In genomic region chr6:157946865-157947532, GRCh38 we compare ENCODE assay signal across 8 cellular contexts. TPM values are rescaled to one million over a fixed set of nuclear protein-coding genes. Genes with fewer than 3 reads are reported as not detected.
DNase-seq lines count a peak whose midpoint lies in the region; ATAC-seq and TF ChIP-seq lines count a peak whose summit lies in the region.

No MANE protein-coding gene starts in this region.

- peaks cover 2% of the 10 kb centered on the region for H3K27me3 ChIP-seq in CD4-positive, CD25-positive, alpha-beta regulatory T cell (ENCODE audit: control insufficient read depth, insufficient read depth, low read length)
- H3K27me3 ChIP-seq in RWPE2 (ENCODE audit: insufficient read depth, poor library complexity, severe bottlenecking), result no peaks in the 10 kb centered on the region

- H3K4me3 ChIP-seq in CD4-positive, CD25-positive, alpha-beta regulatory T cell (ENCODE audit: low read depth, low read length), result no peak overlapping the region
- H3K4me3 ChIP-seq in RWPE2 (ENCODE audit: severe bottlenecking) (no peak overlapping the region), retinal pigment epithelial cell (ENCODE audit: low read length) (no peak overlapping the region)

- DNase-seq in CD4-positive, CD25-positive, alpha-beta regulatory T cell, result peak in 2 of 3 donors; percentile 20 to 57
- DNase-seq in GM20000 (ENCODE audit: low spot score) (peak; percentile 68), RWPE2 (ENCODE audit: low spot score) (no peak), fibroblast of gingiva (ENCODE audit: low read depth) (peak; percentile 35), retinal pigment epithelial cell (ENCODE audit: low read depth) (no peak), AG20443 (ENCODE audit: low spot score) (no peak)

- H3K4me1 Mint-ChIP-seq in CD4-positive, CD25-positive, alpha-beta regulatory T cell, result peaks cover 0 to 5% (median under 1%) of the 10 kb centered on the region in 4 donors

- H3K27ac ChIP-seq in CD4-positive, CD25-positive, alpha-beta regulatory T cell (ENCODE audit: insufficient read depth, low read length, poor library complexity, severe bottlenecking), result no peak overlapping the region
- no peak overlapping the region for H3K27ac ChIP-seq in RWPE2 (ENCODE audit: poor library complexity, severe bottlenecking)

- H3K9me3 Mint-ChIP-seq in CD4-positive, CD25-positive, alpha-beta regulatory T cell, result peaks cover 0 to 10% (median 5%) of the 10 kb centered on the region in 7 donors

- H3K27ac Mint-ChIP-seq in CD4-positive, CD25-positive, alpha-beta regulatory T cell, result peak overlapping the region in 2 of 3 donors; percentile 12 to 52

- peaks cover 13% of the 10 kb centered on the region for H3K36me3 ChIP-seq in CD4-positive, CD25-positive, alpha-beta regulatory T cell (ENCODE audit: control insufficient read depth, insufficient read depth, low read length)
- peaks cover 18% of the 10 kb centered on the region; the same call in 1 of the 2 replicates for H3K36me3 ChIP-seq in RWPE2 (ENCODE audit: low read depth)

- peaks cover 21% of the 10 kb centered on the region for H3K36me3 Mint-ChIP-seq in CD4-positive, CD25-positive, alpha-beta regulatory T cell

- peaks cover 12% of the 10 kb centered on the region for H3K27me3 Mint-ChIP-seq in CD4-positive, CD25-positive, alpha-beta regulatory T cell

- H3K4me3 Mint-ChIP-seq in CD4-positive, CD25-positive, alpha-beta regulatory T cell, result no peak overlapping the region

- TF ChIP-seq CTCF in GM20000 (IDR thresholded peaks at IDR 0.05; ENCODE audit: extremely low read depth, missing control alignments), result peak; percentile 42
- TF ChIP-seq CTCF in RWPE2 (IDR thresholded peaks at IDR 0.05; ENCODE audit: poor library complexity, severe bottlenecking), result peak; percentile 49
- peak; percentile 34 for TF ChIP-seq CTCF in retinal pigment epithelial cell (conservative IDR thresholded peaks at IDR 0.05; ENCODE audit: low read depth, low read length)

- H3K9me3 ChIP-seq in CD4-positive, CD25-positive, alpha-beta regulatory T cell (ENCODE audit: control insufficient read depth in 2 of 2, low read length in 2 of 2), result peaks cover 0 to 15% of the 10 kb centered on the region in 2 experiments
- H3K9me3 ChIP-seq in RWPE2 (ENCODE audit: severe bottlenecking), result peaks cover 5% of the 10 kb centered on the region

- no peaks in the 10 kb centered on the region for H3K4me1 ChIP-seq in CD4-positive, CD25-positive, alpha-beta regulatory T cell (ENCODE audit: control insufficient read depth, insufficient read depth, low read length, poor library complexity, severe bottlenecking)
- H3K4me1 ChIP-seq in RWPE2 (ENCODE audit: insufficient read depth, poor library complexity, severe bottlenecking), result no peaks in the 10 kb centered on the region

- ATAC-seq in CD4-positive, CD25-positive, alpha-beta regulatory T cell (ENCODE audit: low read depth in 2 of 2), result peak; percentile 58 to 64
- ATAC-seq in RWPE2 (ENCODE audit: low read depth) (peak; percentile 60), GM18873 (IDR thresholded peaks at IDR 0.05; ENCODE audit: low FRiP score, unreplicated experiment) (no peak), GM18867 (IDR thresholded peaks at IDR 0.05; ENCODE audit: unreplicated experiment) (no peak)

RNA-seq across cellular contexts. Expression of gene SYNJ2, which starts 34.7 kb away (rescaled TPM):
- total RNA-seq in CD4-positive, CD25-positive, alpha-beta regulatory T cell, result 46.3 TPM
- polyA plus RNA-seq in CD4-positive, CD25-positive, alpha-beta regulatory T cell, result 10 to 100 TPM in 2 of 4 donors, 1 to 10 TPM in 2; 6.4 to 12.4 (median 8.6) TPM

Comparison
In these comparisons a context has a peak if more than half of its experiments do, and no peak if none do; other contexts are left out.
1. ATAC-seq: peak in CD4-positive, CD25-positive, alpha-beta regulatory T cell (2 of 2) and RWPE2 (single experiment); none in GM18873 (single experiment) and GM18867 (single experiment).
2. DNase-seq: peak in CD4-positive, CD25-positive, alpha-beta regulatory T cell (2 of 3), GM20000 (single experiment) and fibroblast of gingiva (single experiment); none in RWPE2 (single experiment), retinal pigment epithelial cell (single experiment) and AG20443 (single experiment).
3. Peak in every context shown above with its lines, with median percentiles within 50 percentile points of each other: CTCF ChIP-seq.